22 cellular contexts compared by ENCODE assay signal in genomic region chr12:90520002-90520734, GRCh38.
"Had no signal": no experiment of that assay in that cellular context is flagged by ENCODE, and none has a peak within 500 bp of the region (broad histone marks: within the 10 kb centered on the region; RNA-seq: fewer than 3 reads in every experiment).

No MANE protein-coding gene starts in this region.

- H3K9me3 ChIP-seq: MG63, SJCRH30 had no signal

- H3K27ac ChIP-seq: RWPE1, SJCRH30 had no signal

- H3K36me3 ChIP-seq: MG63, SJCRH30 had no signal

- DNase-seq: IMR-90, Karpas-422, KG1, MG63, NCI-H1092 treated with DMSO at 0.1 percent for 48 hours, NCI-H1436, NCI-H187, NCI-H2029, NCI-H2081 treated with DMSO at 0.1 percent for 48 hours, NCI-H2171, NCI-H226, NCI-H446, NCI-H510A, NCI-H524 treated with DMSO at 0.1 percent for 48 hours, NCI-H69, NCI-H774, PC-3, SHP77 treated with DMSO at 0.1 percent for 48 hours, SJCRH30 had no signal

- H3K27me3 ChIP-seq: MG63, SJCRH30 had no signal

- H3K4me3 ChIP-seq: MG63, SJCRH30 had no signal

- ATAC-seq: Panc1, PC-3, SK-N-SH treated with all-trans-retinoic acid at 6 μM for 48 hours had no signal

- H3K4me1 ChIP-seq: SJCRH30 had no signal
